3 cellular contexts compared by ENCODE assay signal in genomic region chr10:24579448-24579847, GRCh38.
TF ChIP-seq lines count a peak whose summit lies in the region.

No MANE protein-coding gene starts in this region.

TF ChIP-seq in A549, 52 proteins besides CTCF, POLR2A, EP300 and RAD21 (continued from another document):
- TF ChIP-seq ATOH8 (CRISPR knock-in tag; IDR thresholded peaks at IDR 0.05; ENCODE audit: low read depth), result no peak

TF ChIP-seq in K562, 482 proteins besides CTCF, POLR2A, EP300 and RAD21 (continued from another document):
- TF ChIP-seq, protein P1, sequence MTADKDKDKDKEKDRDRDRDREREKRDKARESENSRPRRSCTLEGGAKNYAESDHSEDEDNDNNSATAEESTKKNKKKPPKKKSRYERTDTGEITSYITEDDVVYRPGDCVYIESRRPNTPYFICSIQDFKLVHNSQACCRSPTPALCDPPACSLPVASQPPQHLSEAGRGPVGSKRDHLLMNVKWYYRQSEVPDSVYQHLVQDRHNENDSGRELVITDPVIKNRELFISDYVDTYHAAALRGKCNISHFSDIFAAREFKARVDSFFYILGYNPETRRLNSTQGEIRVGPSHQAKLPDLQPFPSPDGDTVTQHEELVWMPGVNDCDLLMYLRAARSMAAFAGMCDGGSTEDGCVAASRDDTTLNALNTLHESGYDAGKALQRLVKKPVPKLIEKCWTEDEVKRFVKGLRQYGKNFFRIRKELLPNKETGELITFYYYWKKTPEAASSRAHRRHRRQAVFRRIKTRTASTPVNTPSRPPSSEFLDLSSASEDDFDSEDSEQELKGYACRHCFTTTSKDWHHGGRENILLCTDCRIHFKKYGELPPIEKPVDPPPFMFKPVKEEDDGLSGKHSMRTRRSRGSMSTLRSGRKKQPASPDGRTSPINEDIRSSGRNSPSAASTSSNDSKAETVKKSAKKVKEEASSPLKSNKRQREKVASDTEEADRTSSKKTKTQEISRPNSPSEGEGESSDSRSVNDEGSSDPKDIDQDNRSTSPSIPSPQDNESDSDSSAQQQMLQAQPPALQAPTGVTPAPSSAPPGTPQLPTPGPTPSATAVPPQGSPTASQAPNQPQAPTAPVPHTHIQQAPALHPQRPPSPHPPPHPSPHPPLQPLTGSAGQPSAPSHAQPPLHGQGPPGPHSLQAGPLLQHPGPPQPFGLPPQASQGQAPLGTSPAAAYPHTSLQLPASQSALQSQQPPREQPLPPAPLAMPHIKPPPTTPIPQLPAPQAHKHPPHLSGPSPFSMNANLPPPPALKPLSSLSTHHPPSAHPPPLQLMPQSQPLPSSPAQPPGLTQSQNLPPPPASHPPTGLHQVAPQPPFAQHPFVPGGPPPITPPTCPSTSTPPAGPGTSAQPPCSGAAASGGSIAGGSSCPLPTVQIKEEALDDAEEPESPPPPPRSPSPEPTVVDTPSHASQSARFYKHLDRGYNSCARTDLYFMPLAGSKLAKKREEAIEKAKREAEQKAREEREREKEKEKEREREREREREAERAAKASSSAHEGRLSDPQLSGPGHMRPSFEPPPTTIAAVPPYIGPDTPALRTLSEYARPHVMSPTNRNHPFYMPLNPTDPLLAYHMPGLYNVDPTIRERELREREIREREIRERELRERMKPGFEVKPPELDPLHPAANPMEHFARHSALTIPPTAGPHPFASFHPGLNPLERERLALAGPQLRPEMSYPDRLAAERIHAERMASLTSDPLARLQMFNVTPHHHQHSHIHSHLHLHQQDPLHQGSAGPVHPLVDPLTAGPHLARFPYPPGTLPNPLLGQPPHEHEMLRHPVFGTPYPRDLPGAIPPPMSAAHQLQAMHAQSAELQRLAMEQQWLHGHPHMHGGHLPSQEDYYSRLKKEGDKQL (CRISPR knock-in tag; IDR thresholded peaks at IDR 0.05; ENCODE audit: borderline replicate concordance), result no peak
- TF ChIP-seq, protein P2, sequence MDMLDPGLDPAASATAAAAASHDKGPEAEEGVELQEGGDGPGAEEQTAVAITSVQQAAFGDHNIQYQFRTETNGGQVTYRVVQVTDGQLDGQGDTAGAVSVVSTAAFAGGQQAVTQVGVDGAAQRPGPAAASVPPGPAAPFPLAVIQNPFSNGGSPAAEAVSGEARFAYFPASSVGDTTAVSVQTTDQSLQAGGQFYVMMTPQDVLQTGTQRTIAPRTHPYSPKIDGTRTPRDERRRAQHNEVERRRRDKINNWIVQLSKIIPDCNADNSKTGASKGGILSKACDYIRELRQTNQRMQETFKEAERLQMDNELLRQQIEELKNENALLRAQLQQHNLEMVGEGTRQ (CRISPR knock-in tag; IDR thresholded peaks at IDR 0.05), result no peak
- TF ChIP-seq GTF2E2 (tag; IDR thresholded peaks at IDR 0.05), result no peak
- no peak for TF ChIP-seq ASH1L (IDR thresholded peaks at IDR 0.05; ENCODE audit: borderline replicate concordance, low read depth, partially characterized antibody)
- peak; percentile 37; the same call in 1 of the 2 replicates for TF ChIP-seq MAFF (IDR thresholded peaks at IDR 0.05; ENCODE audit: low read length)

TF ChIP-seq in neural cell, 6 proteins besides CTCF, POLR2A, EP300 and RAD21 (continued from another document):
- no peak for TF ChIP-seq REST (IDR thresholded peaks at IDR 0.05; ENCODE audit: borderline replicate concordance)
